ENCODE assay signal across 1 cellular context in the genomic region with DNA sequence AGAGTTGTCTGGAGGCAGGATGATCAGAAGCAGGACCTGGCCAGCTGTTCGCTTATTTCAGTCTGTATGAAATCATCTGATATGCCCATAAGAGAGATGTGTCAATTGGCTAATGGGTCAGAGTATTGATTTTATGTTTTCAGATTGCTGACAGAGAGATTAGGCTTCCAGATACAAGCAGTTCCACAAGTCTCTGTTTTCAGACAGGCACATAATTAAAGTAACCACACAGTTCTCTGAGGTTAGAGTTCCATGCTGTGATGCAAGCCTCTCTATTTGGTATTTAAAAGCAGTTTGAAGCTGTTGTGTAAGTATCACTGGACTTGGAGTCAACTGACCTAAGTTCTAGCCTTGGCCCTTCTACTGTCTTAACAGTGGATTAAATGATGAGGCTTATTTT.
TF ChIP-seq lines count a peak whose summit lies in the region.

No MANE protein-coding gene starts in this region.

TF ChIP-seq in GM23338, 12 proteins besides CTCF, POLR2A, EP300 and RAD21 (continued from another document):
- TF ChIP-seq ZNF462 (CRISPR knock-in tag; IDR thresholded peaks at IDR 0.05) (no peak), NANOG (IDR thresholded peaks at IDR 0.05; ENCODE audit: borderline replicate concordance) (no peak), ZNF331 (CRISPR knock-in tag; IDR thresholded peaks at IDR 0.05; ENCODE audit: low read depth) (no peak), POLR2AphosphoS5 (IDR thresholded peaks at IDR 0.05; ENCODE audit: low read depth) (no peak), CREB1 (CRISPR knock-in tag; IDR thresholded peaks at IDR 0.05; ENCODE audit: low read depth) (no peak), ZNF114 (CRISPR knock-in tag; IDR thresholded peaks at IDR 0.05) (no peak), EZH2phosphoT487 (IDR thresholded peaks at IDR 0.05; ENCODE audit: unreplicated experiment) (no peak), ETS1 (IDR thresholded peaks at IDR 0.05) (no peak)
TF ChIP-seq in GM23338: peak in this region for 0.
